Comparison of ENCODE assay signal across 23 cellular contexts in genomic region chr11:3737386-3737933, GRCh38.
"Had no signal": no experiment of that assay in that cellular context is flagged by ENCODE, and none has a peak within 500 bp of the region (broad histone marks: within the 10 kb centered on the region; RNA-seq: fewer than 3 reads in every experiment).

No MANE protein-coding gene starts in this region.

- H3K4me3 ChIP-seq: adrenal gland, body of pancreas, colonic mucosa, left lung, lower lobe of right lung, spleen, tibial nerve had no signal

- H3K9me3 Mint-ChIP-seq: activated CD4-positive, alpha-beta memory T cell treated with anti-CD3 and anti-CD28 coated beads for 36 hours; activated naive CD4-positive, alpha-beta T cell treated with anti-CD3 and anti-CD28 coated beads, Interleukin-2, amount 50 U/mL, for 24 hours; activated T-cell treated with anti-CD3 and anti-CD28 coated beads, Interleukin-2, amount 50 U/mL, for 24 hours; activated T-helper 17 cell treated with anti-CD3 and anti-CD28 coated beads, Interleukin-2, amount 50 U/mL, for 72 hours; natural killer cell; T-helper 2 cell treated with Interferon-gamma antibody and Interleukin-4, amounts not matched to agents 5 μg/mL and 100 μg/mL, for 36 hours had no signal

- H3K4me3 Mint-ChIP-seq: activated CD4-positive, alpha-beta memory T cell treated with anti-CD3 and anti-CD28 coated beads for 36 hours; activated naive CD4-positive, alpha-beta T cell treated with anti-CD3 and anti-CD28 coated beads, Interleukin-2, amount 50 U/mL, for 24 hours; activated T-cell treated with anti-CD3 and anti-CD28 coated beads, Interleukin-2, amount 50 U/mL, for 24 hours; activated T-helper 17 cell treated with anti-CD3 and anti-CD28 coated beads, Interleukin-2, amount 50 U/mL, for 72 hours; natural killer cell; T-helper 2 cell treated with Interferon-gamma antibody and Interleukin-4, amounts not matched to agents 5 μg/mL and 100 μg/mL, for 36 hours had no signal

- H3K9me3 ChIP-seq: adrenal gland, body of pancreas, colonic mucosa, left lung, lower lobe of right lung, spleen, tibial nerve had no signal

- H3K27me3 ChIP-seq: adrenal gland, body of pancreas, colonic mucosa, left lung, spleen, tibial nerve had no signal

- H3K4me1 ChIP-seq: colonic mucosa, left lung, lower lobe of right lung, spleen had no signal

- H3K27me3 Mint-ChIP-seq: activated CD4-positive, alpha-beta memory T cell treated with anti-CD3 and anti-CD28 coated beads for 36 hours; activated naive CD4-positive, alpha-beta T cell treated with anti-CD3 and anti-CD28 coated beads, Interleukin-2, amount 50 U/mL, for 24 hours; activated T-cell treated with anti-CD3 and anti-CD28 coated beads, Interleukin-2, amount 50 U/mL, for 24 hours; activated T-helper 17 cell treated with anti-CD3 and anti-CD28 coated beads, Interleukin-2, amount 50 U/mL, for 72 hours had no signal

- H3K27ac ChIP-seq: adrenal gland, body of pancreas, colonic mucosa, left lung, lower lobe of right lung had no signal

- H3K27ac Mint-ChIP-seq: activated CD4-positive, alpha-beta memory T cell treated with anti-CD3 and anti-CD28 coated beads for 36 hours; activated naive CD4-positive, alpha-beta T cell treated with anti-CD3 and anti-CD28 coated beads, Interleukin-2, amount 50 U/mL, for 24 hours; activated T-helper 17 cell treated with anti-CD3 and anti-CD28 coated beads, Interleukin-2, amount 50 U/mL, for 72 hours; T-helper 2 cell treated with Interferon-gamma antibody and Interleukin-4, amounts not matched to agents 5 μg/mL and 100 μg/mL, for 36 hours had no signal

- H3K4me1 Mint-ChIP-seq: activated T-helper 17 cell treated with anti-CD3 and anti-CD28 coated beads, Interleukin-2, amount 50 U/mL, for 72 hours; natural killer cell had no signal

- DNase-seq: activated CD4-positive, alpha-beta memory T cell treated with anti-CD3 and anti-CD28 coated beads for 36 hours; activated CD4-positive, alpha-beta T cell treated with anti-CD3 and anti-CD28 coated beads for 48 hours; activated CD8-positive, alpha-beta memory T cell treated with anti-CD3 and anti-CD28 coated beads, Interleukin-2, amount 50 U/mL, for 4 hours; activated T-cell treated with anti-CD3 and anti-CD28 coated beads, Interleukin-2, amount 50 U/mL, for 24 hours; aorta; cerebellar nuclear complex; colonic mucosa; effector CD8-positive, alpha-beta T cell; kidney glomerular epithelial cell; left lung; lower lobe of right lung; mesenchymal stem cell; natural killer cell; spleen; stimulated activated CD4-positive, alpha-beta T cell treated with anti-CD3 and anti-CD28 coated beads, Interleukin-2, amount 100 ng/mL, for 48 hours; stimulated activated naive CD4-positive, alpha-beta T cell treated with Interleukin-2 at 50 U/mL for 16 hours had no signal

- ATAC-seq: activated T-helper 17 cell treated with anti-CD3 and anti-CD28 coated beads, Interleukin-2, amount 50 U/mL, for 72 hours; body of pancreas; left lung; lower lobe of right lung; natural killer cell; right cardiac atrium had no signal
